Comparison of ENCODE assay signal across 19 cellular contexts in genomic region chr4:52954771-52955170, GRCh38.
A peak's percentile ranks its signal among the peaks of the same experiment; 100 is the strongest.
DNase-seq lines count a peak whose midpoint lies in the region; ATAC-seq and TF ChIP-seq lines count a peak whose summit lies in the region.
"Had no signal": no experiment of that assay in that cellular context is flagged by ENCODE, and none has a peak within 500 bp of the region (broad histone marks: within the 10 kb centered on the region; RNA-seq: fewer than 3 reads in every experiment).

No MANE protein-coding gene starts in this region.

- H3F3A ChIP-seq in neural progenitor cell (ENCODE audit: low read depth) = peaks cover 5% of the 10 kb centered on the region

- H3K4me1 ChIP-seq in neural progenitor cell (peaks cover 33% of the 10 kb centered on the region), endodermal cell (ENCODE audit: control insufficient read depth, insufficient read depth, low read length) (peaks cover 5% of the 10 kb centered on the region)

- DNase-seq in SW480 (ENCODE audit: low spot score) = peak; percentile 16
- DNase-seq in left colon = no peak
- DNase-seq in neural progenitor cell (ENCODE audit: low spot score) = no peak
- no peak for DNase-seq in endodermal cell
- no peak for DNase-seq in A172 (ENCODE audit: low spot score)
- DNase-seq in SW 1271 (lab: John Stamatoyannopoulos, UW) = no peak
- DNase-seq: ACHN, DMS79 treated with DMSO at 0.1 percent for 48 hours, GOT3, MM.1S, NCI-H1092, NCI-H1694 treated with DMSO at 0.1 percent for 48 hours, NCI-H2107, NCI-H524 treated with DMSO at 0.1 percent for 48 hours, PC-3, RPMI8226 had no signal

- H3K36me3 Mint-ChIP-seq in neural progenitor cell = no peaks in the 10 kb centered on the region
- H3K36me3 Mint-ChIP-seq in endodermal cell (ENCODE audit: low read depth) = no peaks in the 10 kb centered on the region

- H3K9me3 Mint-ChIP-seq in neural progenitor cell (peaks cover 3% of the 10 kb centered on the region), endodermal cell (no peaks in the 10 kb centered on the region)

- H3K4me3 Mint-ChIP-seq in neural progenitor cell (no peak overlapping the region), endodermal cell (no peak overlapping the region)

- peak overlapping the region; percentile 92 for H3K27ac Mint-ChIP-seq in neural progenitor cell
- no peak overlapping the region for H3K27ac Mint-ChIP-seq in endodermal cell

- no peak overlapping the region for H3K27ac ChIP-seq in neural progenitor cell
- no peak overlapping the region for H3K27ac ChIP-seq in endodermal cell (ENCODE audit: low read depth, low read length)
- H3K27ac ChIP-seq: C4-2B had no signal

- no peak overlapping the region for H3K9ac ChIP-seq in neural progenitor cell
- no peak overlapping the region for H3K9ac ChIP-seq in endodermal cell (ENCODE audit: extremely low read depth, low read length, poor library complexity, severe bottlenecking)

- no peak for TF ChIP-seq CTCF in neural progenitor cell (IDR thresholded peaks at IDR 0.05)
- no peak for TF ChIP-seq CTCF in endodermal cell (conservative IDR thresholded peaks at IDR 0.05)

- ATAC-seq in left colon (peak; percentile 13), GM21619 (IDR thresholded peaks at IDR 0.05; ENCODE audit: unreplicated experiment) (no peak)
- ATAC-seq: PC-3, SK-N-SH treated with all-trans-retinoic acid at 6 μM for 48 hours had no signal

- no peaks in the 10 kb centered on the region for H4K20me1 ChIP-seq in neural progenitor cell (ENCODE audit: low read depth)

- no peaks in the 10 kb centered on the region for H3K79me2 ChIP-seq in neural progenitor cell (ENCODE audit: low read depth)

- H3K9me3 ChIP-seq in neural progenitor cell (ENCODE audit: low read depth) (no peaks in the 10 kb centered on the region), endodermal cell (ENCODE audit: control insufficient read depth, low read length) (no peaks in the 10 kb centered on the region)

- H3K27me3 Mint-ChIP-seq in neural progenitor cell (ENCODE audit: insufficient read depth, low read depth) = peaks cover 2% of the 10 kb centered on the region
- H3K27me3 Mint-ChIP-seq in endodermal cell (ENCODE audit: insufficient read depth) = peaks cover 25% of the 10 kb centered on the region

- intact Hi-C loops in left colon (cut with DNase I, micrococcal nuclease) = no loop called here

- H2AFZ ChIP-seq in neural progenitor cell (replicated peaks) = no peak overlapping the region

- H3K4me3 ChIP-seq in neural progenitor cell = no peak overlapping the region
- no peak overlapping the region for H3K4me3 ChIP-seq in endodermal cell (ENCODE audit: low read length)

- H3K4me2 ChIP-seq in neural progenitor cell = no peak overlapping the region

- H3K27me3 ChIP-seq in neural progenitor cell (no peaks in the 10 kb centered on the region), endodermal cell (ENCODE audit: control insufficient read depth, insufficient read depth, low read length, poor library complexity, severe bottlenecking) (peaks cover 11% of the 10 kb centered on the region)

- H3K36me3 ChIP-seq in neural progenitor cell = no peaks in the 10 kb centered on the region
- H3K36me3 ChIP-seq in endodermal cell (ENCODE audit: control insufficient read depth, insufficient read depth, low read length) = no peaks in the 10 kb centered on the region

- peaks cover 54% of the 10 kb centered on the region for H3K4me1 Mint-ChIP-seq in neural progenitor cell
- peaks cover 12% of the 10 kb centered on the region for H3K4me1 Mint-ChIP-seq in endodermal cell

- WGBS in endodermal cell (ENCODE audit: insufficient coverage in 1 of 2, insufficient read length in 1 of 2), 2 experiments = 78 to 93% methylated on average over 3 to 5 of the region's 5 CpGs
